Comparison of ENCODE assay signal across 1 cellular context in the genomic region with DNA sequence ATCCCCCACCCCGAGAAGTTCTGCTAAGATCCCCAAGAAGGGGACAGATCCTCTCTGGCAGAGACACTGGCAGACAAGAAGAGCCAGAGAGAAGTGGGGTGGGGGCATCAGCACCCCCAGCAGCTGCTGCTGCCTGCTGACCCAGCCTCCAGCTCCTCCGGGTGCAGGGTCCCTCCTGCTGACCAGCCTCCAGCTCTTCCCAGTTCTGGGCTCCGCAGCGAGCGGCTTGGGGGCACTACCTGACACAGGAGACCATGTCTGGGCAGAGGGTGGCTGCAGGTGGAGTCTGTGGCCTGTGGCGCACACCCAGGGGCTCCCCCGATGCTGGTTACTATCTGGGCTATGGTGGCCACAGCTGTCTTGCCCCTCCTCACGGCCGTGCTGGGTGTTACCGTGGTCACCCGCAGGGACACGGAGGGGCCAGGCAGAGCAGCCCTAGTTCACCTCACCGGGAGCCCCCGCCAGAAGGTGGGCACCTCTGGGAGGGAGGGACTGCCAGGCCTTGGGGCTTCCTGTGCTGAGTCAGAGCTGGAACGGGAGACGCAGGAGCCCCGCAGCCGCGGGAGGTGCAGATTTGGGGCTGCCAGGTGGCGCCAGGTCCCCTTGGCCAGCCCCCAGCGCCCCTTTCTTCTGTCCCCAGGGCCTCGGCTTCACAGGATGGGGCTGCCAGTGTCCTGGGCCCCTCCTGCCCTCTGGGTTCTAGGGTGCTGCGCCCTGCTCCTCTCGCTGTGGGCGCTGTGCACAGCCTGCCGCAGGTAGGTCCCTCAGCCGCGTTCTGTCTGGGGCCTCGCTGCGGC.
TF ChIP-seq lines count a peak whose summit lies in the region.

No MANE protein-coding gene starts in this region.

TF ChIP-seq in HepG2, 621 proteins besides CTCF, POLR2A, EP300 and RAD21 (continues in another document):
- TF ChIP-seq NCOA1 (CRISPR knock-in tag; IDR thresholded peaks at IDR 0.05) (peak; percentile 54; the same call in 1 of the 2 replicates), GPN1 (CRISPR knock-in tag; IDR thresholded peaks at IDR 0.05; ENCODE audit: borderline replicate concordance) (peak; percentile 18; the same call in 1 of the 2 replicates), TBX2 (CRISPR knock-in tag; IDR thresholded peaks at IDR 0.05; ENCODE audit: borderline replicate concordance) (peak; percentile 58; the same call in 1 of the 2 replicates), RBFOX2 (IDR thresholded peaks at IDR 0.05; ENCODE audit: low read depth, low read length) (peak; percentile 81), SOX5 (CRISPR knock-in tag; IDR thresholded peaks at IDR 0.05; ENCODE audit: borderline replicate concordance) (no peak), ARNT2 (CRISPR knock-in tag; IDR thresholded peaks at IDR 0.05; ENCODE audit: low read depth) (peak; percentile 72; the same call in 1 of the 2 replicates), ERF (CRISPR knock-in tag; IDR thresholded peaks at IDR 0.05) (0 out of 2 replicates have a peak, but pooled peaks have one; percentile 13), ZFYVE20 (CRISPR knock-in tag; IDR thresholded peaks at IDR 0.05; ENCODE audit: borderline replicate concordance, low read depth) (peak; percentile 80; the same call in 1 of the 2 replicates), GABPA (IDR thresholded peaks at IDR 0.05; ENCODE audit: low read depth, low read length) (no peak), GABPA (CRISPR knock-in tag; IDR thresholded peaks at IDR 0.05; ENCODE audit: low read depth) (no peak), RORA (CRISPR knock-in tag; IDR thresholded peaks at IDR 0.05) (no peak), HIVEP1 (CRISPR knock-in tag; IDR thresholded peaks at IDR 0.05) (peak; percentile 82; the same call in 1 of the 2 replicates), ZC3H4 (CRISPR knock-in tag; IDR thresholded peaks at IDR 0.05; ENCODE audit: borderline replicate concordance) (0 out of 2 replicates have a peak, but pooled peaks have one; percentile 78), NFYB (CRISPR knock-in tag; IDR thresholded peaks at IDR 0.05) (peak; percentile 50), AKAP8 (CRISPR knock-in tag; IDR thresholded peaks at IDR 0.05) (peak; percentile 95), ZFAT (CRISPR knock-in tag; conservative IDR thresholded peaks at IDR 0.05) (no peak), ZNF331 (CRISPR knock-in tag; IDR thresholded peaks at IDR 0.05) (no peak), HOXA3 (CRISPR knock-in tag; IDR thresholded peaks at IDR 0.05) (peak; percentile 25; the same call in 1 of the 2 replicates), MEF2D (CRISPR knock-in tag; IDR thresholded peaks at IDR 0.05) (no peak), FOSL2 (CRISPR knock-in tag; IDR thresholded peaks at IDR 0.05) (peak; percentile 40; the same call in 1 of the 2 replicates), ZNF605 (CRISPR knock-in tag; IDR thresholded peaks at IDR 0.05) (no peak), ZNF20 (CRISPR knock-in tag; IDR thresholded peaks at IDR 0.05) (peak; percentile 66; the same call in 1 of the 2 replicates), KDM2A (CRISPR knock-in tag; IDR thresholded peaks at IDR 0.05; ENCODE audit: borderline replicate concordance, low read depth) (peak; percentile 96), ZNF781 (CRISPR knock-in tag; IDR thresholded peaks at IDR 0.05; ENCODE audit: borderline replicate concordance, not compliant biosample characterization) (no peak)
- TF ChIP-seq, protein P1, sequence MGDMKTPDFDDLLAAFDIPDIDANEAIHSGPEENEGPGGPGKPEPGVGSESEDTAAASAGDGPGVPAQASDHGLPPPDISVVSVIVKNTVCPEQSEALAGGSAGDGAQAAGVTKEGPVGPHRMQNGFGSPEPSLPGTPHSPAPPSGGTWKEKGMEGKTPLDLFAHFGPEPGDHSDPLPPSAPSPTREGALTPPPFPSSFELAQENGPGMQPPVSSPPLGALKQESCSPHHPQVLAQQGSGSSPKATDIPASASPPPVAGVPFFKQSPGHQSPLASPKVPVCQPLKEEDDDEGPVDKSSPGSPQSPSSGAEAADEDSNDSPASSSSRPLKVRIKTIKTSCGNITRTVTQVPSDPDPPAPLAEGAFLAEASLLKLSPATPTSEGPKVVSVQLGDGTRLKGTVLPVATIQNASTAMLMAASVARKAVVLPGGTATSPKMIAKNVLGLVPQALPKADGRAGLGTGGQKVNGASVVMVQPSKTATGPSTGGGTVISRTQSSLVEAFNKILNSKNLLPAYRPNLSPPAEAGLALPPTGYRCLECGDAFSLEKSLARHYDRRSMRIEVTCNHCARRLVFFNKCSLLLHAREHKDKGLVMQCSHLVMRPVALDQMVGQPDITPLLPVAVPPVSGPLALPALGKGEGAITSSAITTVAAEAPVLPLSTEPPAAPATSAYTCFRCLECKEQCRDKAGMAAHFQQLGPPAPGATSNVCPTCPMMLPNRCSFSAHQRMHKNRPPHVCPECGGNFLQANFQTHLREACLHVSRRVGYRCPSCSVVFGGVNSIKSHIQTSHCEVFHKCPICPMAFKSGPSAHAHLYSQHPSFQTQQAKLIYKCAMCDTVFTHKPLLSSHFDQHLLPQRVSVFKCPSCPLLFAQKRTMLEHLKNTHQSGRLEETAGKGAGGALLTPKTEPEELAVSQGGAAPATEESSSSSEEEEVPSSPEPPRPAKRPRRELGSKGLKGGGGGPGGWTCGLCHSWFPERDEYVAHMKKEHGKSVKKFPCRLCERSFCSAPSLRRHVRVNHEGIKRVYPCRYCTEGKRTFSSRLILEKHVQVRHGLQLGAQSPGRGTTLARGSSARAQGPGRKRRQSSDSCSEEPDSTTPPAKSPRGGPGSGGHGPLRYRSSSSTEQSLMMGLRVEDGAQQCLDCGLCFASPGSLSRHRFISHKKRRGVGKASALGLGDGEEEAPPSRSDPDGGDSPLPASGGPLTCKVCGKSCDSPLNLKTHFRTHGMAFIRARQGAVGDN (CRISPR knock-in tag; IDR thresholded peaks at IDR 0.05) = peak; percentile 71
- TF ChIP-seq, protein P2, sequence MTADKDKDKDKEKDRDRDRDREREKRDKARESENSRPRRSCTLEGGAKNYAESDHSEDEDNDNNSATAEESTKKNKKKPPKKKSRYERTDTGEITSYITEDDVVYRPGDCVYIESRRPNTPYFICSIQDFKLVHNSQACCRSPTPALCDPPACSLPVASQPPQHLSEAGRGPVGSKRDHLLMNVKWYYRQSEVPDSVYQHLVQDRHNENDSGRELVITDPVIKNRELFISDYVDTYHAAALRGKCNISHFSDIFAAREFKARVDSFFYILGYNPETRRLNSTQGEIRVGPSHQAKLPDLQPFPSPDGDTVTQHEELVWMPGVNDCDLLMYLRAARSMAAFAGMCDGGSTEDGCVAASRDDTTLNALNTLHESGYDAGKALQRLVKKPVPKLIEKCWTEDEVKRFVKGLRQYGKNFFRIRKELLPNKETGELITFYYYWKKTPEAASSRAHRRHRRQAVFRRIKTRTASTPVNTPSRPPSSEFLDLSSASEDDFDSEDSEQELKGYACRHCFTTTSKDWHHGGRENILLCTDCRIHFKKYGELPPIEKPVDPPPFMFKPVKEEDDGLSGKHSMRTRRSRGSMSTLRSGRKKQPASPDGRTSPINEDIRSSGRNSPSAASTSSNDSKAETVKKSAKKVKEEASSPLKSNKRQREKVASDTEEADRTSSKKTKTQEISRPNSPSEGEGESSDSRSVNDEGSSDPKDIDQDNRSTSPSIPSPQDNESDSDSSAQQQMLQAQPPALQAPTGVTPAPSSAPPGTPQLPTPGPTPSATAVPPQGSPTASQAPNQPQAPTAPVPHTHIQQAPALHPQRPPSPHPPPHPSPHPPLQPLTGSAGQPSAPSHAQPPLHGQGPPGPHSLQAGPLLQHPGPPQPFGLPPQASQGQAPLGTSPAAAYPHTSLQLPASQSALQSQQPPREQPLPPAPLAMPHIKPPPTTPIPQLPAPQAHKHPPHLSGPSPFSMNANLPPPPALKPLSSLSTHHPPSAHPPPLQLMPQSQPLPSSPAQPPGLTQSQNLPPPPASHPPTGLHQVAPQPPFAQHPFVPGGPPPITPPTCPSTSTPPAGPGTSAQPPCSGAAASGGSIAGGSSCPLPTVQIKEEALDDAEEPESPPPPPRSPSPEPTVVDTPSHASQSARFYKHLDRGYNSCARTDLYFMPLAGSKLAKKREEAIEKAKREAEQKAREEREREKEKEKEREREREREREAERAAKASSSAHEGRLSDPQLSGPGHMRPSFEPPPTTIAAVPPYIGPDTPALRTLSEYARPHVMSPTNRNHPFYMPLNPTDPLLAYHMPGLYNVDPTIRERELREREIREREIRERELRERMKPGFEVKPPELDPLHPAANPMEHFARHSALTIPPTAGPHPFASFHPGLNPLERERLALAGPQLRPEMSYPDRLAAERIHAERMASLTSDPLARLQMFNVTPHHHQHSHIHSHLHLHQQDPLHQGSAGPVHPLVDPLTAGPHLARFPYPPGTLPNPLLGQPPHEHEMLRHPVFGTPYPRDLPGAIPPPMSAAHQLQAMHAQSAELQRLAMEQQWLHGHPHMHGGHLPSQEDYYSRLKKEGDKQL (CRISPR knock-in tag; IDR thresholded peaks at IDR 0.05; ENCODE audit: low read depth) = no peak
- TF ChIP-seq, protein P3, sequence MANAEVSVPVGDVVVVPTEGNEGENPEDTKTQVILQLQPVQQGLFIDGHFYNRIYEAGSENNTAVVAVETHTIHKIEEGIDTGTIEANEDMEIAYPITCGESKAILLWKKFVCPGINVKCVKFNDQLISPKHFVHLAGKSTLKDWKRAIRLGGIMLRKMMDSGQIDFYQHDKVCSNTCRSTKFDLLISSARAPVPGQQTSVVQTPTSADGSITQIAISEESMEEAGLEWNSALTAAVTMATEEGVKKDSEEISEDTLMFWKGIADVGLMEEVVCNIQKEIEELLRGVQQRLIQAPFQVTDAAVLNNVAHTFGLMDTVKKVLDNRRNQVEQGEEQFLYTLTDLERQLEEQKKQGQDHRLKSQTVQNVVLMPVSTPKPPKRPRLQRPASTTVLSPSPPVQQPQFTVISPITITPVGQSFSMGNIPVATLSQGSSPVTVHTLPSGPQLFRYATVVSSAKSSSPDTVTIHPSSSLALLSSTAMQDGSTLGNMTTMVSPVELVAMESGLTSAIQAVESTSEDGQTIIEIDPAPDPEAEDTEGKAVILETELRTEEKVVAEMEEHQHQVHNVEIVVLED (CRISPR knock-in tag; IDR thresholded peaks at IDR 0.05; ENCODE audit: borderline replicate concordance) = 0 out of 2 replicates have a peak, but pooled peaks have one; percentile 22
- TF ChIP-seq, protein P4, sequence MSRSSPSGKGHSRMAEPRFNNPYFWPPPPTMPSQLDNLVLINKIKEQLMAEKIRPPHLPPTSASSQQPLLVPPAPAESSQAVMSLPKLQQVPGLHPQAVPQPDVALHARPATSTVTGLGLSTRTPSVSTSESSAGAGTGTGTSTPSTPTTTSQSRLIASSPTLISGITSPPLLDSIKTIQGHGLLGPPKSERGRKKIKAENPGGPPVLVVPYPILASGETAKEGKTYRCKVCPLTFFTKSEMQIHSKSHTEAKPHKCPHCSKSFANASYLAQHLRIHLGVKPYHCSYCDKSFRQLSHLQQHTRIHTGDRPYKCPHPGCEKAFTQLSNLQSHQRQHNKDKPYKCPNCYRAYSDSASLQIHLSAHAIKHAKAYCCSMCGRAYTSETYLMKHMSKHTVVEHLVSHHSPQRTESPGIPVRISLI (CRISPR knock-in tag; IDR thresholded peaks at IDR 0.05; ENCODE audit: borderline replicate concordance) = 0 out of 2 replicates have a peak, but pooled peaks have one; percentile 41
- TF ChIP-seq, protein P5, sequence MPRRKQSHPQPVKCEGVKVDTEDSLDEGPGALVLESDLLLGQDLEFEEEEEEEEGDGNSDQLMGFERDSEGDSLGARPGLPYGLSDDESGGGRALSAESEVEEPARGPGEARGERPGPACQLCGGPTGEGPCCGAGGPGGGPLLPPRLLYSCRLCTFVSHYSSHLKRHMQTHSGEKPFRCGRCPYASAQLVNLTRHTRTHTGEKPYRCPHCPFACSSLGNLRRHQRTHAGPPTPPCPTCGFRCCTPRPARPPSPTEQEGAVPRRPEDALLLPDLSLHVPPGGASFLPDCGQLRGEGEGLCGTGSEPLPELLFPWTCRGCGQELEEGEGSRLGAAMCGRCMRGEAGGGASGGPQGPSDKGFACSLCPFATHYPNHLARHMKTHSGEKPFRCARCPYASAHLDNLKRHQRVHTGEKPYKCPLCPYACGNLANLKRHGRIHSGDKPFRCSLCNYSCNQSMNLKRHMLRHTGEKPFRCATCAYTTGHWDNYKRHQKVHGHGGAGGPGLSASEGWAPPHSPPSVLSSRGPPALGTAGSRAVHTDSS (CRISPR knock-in tag; conservative IDR thresholded peaks at IDR 0.05) = no peak; the same call in 1 of the 2 replicates
- TF ChIP-seq, protein P6, sequence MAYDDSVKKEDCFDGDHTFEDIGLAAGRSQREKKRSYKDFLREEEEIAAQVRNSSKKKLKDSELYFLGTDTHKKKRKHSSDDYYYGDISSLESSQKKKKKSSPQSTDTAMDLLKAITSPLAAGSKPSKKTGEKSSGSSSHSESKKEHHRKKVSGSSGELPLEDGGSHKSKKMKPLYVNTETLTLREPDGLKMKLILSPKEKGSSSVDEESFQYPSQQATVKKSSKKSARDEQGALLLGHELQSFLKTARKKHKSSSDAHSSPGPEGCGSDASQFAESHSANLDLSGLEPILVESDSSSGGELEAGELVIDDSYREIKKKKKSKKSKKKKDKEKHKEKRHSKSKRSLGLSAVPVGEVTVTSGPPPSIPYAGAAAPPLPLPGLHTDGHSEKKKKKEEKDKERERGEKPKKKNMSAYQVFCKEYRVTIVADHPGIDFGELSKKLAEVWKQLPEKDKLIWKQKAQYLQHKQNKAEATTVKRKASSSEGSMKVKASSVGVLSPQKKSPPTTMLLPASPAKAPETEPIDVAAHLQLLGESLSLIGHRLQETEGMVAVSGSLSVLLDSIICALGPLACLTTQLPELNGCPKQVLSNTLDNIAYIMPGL (CRISPR knock-in tag; IDR thresholded peaks at IDR 0.05; ENCODE audit: borderline replicate concordance in 1 of 2, low read depth in 1 of 2) = no peak; a peak in 1 of 4 replicates
- TF ChIP-seq, protein P7, sequence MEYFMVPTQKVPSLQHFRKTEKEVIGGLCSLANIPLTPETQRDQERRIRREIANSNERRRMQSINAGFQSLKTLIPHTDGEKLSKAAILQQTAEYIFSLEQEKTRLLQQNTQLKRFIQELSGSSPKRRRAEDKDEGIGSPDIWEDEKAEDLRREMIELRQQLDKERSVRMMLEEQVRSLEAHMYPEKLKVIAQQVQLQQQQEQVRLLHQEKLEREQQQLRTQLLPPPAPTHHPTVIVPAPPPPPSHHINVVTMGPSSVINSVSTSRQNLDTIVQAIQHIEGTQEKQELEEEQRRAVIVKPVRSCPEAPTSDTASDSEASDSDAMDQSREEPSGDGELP (IDR thresholded peaks at IDR 0.05; ENCODE audit: borderline replicate concordance, low read depth) = peak; percentile 7; the same call in 1 of the 2 replicates
- TF ChIP-seq, protein P8, sequence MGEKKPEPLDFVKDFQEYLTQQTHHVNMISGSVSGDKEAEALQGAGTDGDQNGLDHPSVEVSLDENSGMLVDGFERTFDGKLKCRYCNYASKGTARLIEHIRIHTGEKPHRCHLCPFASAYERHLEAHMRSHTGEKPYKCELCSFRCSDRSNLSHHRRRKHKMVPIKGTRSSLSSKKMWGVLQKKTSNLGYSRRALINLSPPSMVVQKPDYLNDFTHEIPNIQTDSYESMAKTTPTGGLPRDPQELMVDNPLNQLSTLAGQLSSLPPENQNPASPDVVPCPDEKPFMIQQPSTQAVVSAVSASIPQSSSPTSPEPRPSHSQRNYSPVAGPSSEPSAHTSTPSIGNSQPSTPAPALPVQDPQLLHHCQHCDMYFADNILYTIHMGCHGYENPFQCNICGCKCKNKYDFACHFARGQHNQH (CRISPR knock-in tag; IDR thresholded peaks at IDR 0.05) = peak; percentile 50; the same call in 1 of the 2 replicates
- TF ChIP-seq, protein P9, sequence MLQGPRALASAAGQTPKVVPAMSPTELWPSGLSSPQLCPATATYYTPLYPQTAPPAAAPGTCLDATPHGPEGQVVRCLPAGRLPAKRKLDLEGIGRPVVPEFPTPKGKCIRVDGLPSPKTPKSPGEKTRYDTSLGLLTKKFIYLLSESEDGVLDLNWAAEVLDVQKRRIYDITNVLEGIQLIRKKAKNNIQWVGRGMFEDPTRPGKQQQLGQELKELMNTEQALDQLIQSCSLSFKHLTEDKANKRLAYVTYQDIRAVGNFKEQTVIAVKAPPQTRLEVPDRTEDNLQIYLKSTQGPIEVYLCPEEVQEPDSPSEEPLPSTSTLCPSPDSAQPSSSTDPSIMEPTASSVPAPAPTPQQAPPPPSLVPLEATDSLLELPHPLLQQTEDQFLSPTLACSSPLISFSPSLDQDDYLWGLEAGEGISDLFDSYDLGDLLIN (CRISPR knock-in tag; IDR thresholded peaks at IDR 0.05; ENCODE audit: borderline replicate concordance) = 0 out of 2 replicates have a peak, but pooled peaks have one; percentile 38
